Comparison of ENCODE assay signal across 1 cellular context in the genomic region with DNA sequence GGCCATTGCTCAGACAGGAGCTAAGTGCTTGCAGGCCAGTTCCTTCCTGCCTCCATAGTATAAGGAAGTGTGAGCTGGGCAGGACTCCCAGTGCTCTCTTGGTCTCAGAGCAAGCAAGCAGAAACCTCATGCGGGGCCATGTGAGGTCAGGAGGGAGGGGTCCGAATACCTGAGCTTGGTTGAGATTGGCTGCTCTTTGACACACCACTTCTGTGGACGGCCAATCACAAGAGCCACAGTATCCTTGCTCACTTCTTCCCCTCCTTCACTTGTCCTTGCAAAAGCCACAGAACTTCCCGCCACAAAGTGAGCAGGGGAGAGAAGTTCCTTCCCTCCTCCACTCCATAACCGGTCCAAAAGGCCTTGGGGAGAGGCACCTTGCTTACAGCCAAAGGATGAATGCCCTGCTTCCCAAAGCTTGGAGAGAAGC.
TF ChIP-seq lines count a peak whose summit lies in the region.

No MANE protein-coding gene starts in this region.

TF ChIP-seq in K562, 482 proteins besides CTCF, POLR2A, EP300 and RAD21 (continued from another document and continues in another):
- TF ChIP-seq CBX1 (IDR thresholded peaks at IDR 0.05; ENCODE audit: low read depth) (no peak), TBP (optimal IDR thresholded peaks at IDR 0.05; ENCODE audit: low read depth, low read length) (peak; percentile 34), ASH1L (IDR thresholded peaks at IDR 0.05; ENCODE audit: borderline replicate concordance, low read depth, partially characterized antibody) (no peak), ELF1 (tag; IDR thresholded peaks at IDR 0.05) (peak; percentile 56), TEAD4 (IDR thresholded peaks at IDR 0.05; ENCODE audit: low read length) (peak; percentile 4; the same call in 1 of the 2 replicates), TEAD4 (CRISPR knock-in tag; IDR thresholded peaks at IDR 0.05; ENCODE audit: borderline replicate concordance) (no peak), SMC3 (conservative IDR thresholded peaks at IDR 0.05; ENCODE audit: insufficient read depth, low read depth, low read length) (no peak), PRMT5 (CRISPR knock-in tag; IDR thresholded peaks at IDR 0.05) (no peak), FIP1L1 (IDR thresholded peaks at IDR 0.05; ENCODE audit: low read depth, low read length, poor library complexity, severe bottlenecking) (no peak), JUND (IDR thresholded peaks at IDR 0.05; ENCODE audit: borderline replicate concordance, low read depth, low read length) (no peak), JUND (tag; IDR thresholded peaks at IDR 0.05; ENCODE audit: borderline replicate concordance, low read depth, low read length) (peak; percentile 42; the same call in 1 of the 3 replicates), NFE2 (IDR thresholded peaks at IDR 0.05; ENCODE audit: low read depth) (no peak), ETV1 (tag; conservative IDR thresholded peaks at IDR 0.05; ENCODE audit: low read depth) (peak; percentile 47), BRD4 (IDR thresholded peaks at IDR 0.05) (no peak), LEF1 (IDR thresholded peaks at IDR 0.05) (no peak), ZSCAN32 (CRISPR knock-in tag; IDR thresholded peaks at IDR 0.05) (no peak), HDAC2 (IDR thresholded peaks at IDR 0.05) (peak; percentile 21; the same call in 1 of the 2 replicates)
- TF ChIP-seq, protein P1, sequence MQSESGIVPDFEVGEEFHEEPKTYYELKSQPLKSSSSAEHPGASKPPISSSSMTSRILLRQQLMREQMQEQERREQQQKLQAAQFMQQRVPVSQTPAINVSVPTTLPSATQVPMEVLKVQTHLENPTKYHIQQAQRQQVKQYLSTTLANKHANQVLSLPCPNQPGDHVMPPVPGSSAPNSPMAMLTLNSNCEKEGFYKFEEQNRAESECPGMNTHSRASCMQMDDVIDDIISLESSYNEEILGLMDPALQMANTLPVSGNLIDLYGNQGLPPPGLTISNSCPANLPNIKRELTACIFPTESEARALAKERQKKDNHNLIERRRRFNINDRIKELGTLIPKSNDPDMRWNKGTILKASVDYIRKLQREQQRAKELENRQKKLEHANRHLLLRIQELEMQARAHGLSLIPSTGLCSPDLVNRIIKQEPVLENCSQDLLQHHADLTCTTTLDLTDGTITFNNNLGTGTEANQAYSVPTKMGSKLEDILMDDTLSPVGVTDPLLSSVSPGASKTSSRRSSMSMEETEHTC (IDR thresholded peaks at IDR 0.05): no peak
- TF ChIP-seq, protein P2, sequence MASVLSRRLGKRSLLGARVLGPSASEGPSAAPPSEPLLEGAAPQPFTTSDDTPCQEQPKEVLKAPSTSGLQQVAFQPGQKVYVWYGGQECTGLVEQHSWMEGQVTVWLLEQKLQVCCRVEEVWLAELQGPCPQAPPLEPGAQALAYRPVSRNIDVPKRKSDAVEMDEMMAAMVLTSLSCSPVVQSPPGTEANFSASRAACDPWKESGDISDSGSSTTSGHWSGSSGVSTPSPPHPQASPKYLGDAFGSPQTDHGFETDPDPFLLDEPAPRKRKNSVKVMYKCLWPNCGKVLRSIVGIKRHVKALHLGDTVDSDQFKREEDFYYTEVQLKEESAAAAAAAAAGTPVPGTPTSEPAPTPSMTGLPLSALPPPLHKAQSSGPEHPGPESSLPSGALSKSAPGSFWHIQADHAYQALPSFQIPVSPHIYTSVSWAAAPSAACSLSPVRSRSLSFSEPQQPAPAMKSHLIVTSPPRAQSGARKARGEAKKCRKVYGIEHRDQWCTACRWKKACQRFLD (CRISPR knock-in tag; IDR thresholded peaks at IDR 0.05): no peak
- TF ChIP-seq, protein P3, sequence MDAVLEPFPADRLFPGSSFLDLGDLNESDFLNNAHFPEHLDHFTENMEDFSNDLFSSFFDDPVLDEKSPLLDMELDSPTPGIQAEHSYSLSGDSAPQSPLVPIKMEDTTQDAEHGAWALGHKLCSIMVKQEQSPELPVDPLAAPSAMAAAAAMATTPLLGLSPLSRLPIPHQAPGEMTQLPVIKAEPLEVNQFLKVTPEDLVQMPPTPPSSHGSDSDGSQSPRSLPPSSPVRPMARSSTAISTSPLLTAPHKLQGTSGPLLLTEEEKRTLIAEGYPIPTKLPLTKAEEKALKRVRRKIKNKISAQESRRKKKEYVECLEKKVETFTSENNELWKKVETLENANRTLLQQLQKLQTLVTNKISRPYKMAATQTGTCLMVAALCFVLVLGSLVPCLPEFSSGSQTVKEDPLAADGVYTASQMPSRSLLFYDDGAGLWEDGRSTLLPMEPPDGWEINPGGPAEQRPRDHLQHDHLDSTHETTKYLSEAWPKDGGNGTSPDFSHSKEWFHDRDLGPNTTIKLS (IDR thresholded peaks at IDR 0.05; ENCODE audit: borderline replicate concordance, low read depth): 0 out of 2 replicates have a peak, but pooled peaks have one; percentile 28
- TF ChIP-seq, protein P4, sequence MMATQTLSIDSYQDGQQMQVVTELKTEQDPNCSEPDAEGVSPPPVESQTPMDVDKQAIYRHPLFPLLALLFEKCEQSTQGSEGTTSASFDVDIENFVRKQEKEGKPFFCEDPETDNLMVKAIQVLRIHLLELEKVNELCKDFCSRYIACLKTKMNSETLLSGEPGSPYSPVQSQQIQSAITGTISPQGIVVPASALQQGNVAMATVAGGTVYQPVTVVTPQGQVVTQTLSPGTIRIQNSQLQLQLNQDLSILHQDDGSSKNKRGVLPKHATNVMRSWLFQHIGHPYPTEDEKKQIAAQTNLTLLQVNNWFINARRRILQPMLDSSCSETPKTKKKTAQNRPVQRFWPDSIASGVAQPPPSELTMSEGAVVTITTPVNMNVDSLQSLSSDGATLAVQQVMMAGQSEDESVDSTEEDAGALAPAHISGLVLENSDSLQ (IDR thresholded peaks at IDR 0.05): peak; percentile 34; the same call in 1 of the 2 replicates
- TF ChIP-seq, protein P5, sequence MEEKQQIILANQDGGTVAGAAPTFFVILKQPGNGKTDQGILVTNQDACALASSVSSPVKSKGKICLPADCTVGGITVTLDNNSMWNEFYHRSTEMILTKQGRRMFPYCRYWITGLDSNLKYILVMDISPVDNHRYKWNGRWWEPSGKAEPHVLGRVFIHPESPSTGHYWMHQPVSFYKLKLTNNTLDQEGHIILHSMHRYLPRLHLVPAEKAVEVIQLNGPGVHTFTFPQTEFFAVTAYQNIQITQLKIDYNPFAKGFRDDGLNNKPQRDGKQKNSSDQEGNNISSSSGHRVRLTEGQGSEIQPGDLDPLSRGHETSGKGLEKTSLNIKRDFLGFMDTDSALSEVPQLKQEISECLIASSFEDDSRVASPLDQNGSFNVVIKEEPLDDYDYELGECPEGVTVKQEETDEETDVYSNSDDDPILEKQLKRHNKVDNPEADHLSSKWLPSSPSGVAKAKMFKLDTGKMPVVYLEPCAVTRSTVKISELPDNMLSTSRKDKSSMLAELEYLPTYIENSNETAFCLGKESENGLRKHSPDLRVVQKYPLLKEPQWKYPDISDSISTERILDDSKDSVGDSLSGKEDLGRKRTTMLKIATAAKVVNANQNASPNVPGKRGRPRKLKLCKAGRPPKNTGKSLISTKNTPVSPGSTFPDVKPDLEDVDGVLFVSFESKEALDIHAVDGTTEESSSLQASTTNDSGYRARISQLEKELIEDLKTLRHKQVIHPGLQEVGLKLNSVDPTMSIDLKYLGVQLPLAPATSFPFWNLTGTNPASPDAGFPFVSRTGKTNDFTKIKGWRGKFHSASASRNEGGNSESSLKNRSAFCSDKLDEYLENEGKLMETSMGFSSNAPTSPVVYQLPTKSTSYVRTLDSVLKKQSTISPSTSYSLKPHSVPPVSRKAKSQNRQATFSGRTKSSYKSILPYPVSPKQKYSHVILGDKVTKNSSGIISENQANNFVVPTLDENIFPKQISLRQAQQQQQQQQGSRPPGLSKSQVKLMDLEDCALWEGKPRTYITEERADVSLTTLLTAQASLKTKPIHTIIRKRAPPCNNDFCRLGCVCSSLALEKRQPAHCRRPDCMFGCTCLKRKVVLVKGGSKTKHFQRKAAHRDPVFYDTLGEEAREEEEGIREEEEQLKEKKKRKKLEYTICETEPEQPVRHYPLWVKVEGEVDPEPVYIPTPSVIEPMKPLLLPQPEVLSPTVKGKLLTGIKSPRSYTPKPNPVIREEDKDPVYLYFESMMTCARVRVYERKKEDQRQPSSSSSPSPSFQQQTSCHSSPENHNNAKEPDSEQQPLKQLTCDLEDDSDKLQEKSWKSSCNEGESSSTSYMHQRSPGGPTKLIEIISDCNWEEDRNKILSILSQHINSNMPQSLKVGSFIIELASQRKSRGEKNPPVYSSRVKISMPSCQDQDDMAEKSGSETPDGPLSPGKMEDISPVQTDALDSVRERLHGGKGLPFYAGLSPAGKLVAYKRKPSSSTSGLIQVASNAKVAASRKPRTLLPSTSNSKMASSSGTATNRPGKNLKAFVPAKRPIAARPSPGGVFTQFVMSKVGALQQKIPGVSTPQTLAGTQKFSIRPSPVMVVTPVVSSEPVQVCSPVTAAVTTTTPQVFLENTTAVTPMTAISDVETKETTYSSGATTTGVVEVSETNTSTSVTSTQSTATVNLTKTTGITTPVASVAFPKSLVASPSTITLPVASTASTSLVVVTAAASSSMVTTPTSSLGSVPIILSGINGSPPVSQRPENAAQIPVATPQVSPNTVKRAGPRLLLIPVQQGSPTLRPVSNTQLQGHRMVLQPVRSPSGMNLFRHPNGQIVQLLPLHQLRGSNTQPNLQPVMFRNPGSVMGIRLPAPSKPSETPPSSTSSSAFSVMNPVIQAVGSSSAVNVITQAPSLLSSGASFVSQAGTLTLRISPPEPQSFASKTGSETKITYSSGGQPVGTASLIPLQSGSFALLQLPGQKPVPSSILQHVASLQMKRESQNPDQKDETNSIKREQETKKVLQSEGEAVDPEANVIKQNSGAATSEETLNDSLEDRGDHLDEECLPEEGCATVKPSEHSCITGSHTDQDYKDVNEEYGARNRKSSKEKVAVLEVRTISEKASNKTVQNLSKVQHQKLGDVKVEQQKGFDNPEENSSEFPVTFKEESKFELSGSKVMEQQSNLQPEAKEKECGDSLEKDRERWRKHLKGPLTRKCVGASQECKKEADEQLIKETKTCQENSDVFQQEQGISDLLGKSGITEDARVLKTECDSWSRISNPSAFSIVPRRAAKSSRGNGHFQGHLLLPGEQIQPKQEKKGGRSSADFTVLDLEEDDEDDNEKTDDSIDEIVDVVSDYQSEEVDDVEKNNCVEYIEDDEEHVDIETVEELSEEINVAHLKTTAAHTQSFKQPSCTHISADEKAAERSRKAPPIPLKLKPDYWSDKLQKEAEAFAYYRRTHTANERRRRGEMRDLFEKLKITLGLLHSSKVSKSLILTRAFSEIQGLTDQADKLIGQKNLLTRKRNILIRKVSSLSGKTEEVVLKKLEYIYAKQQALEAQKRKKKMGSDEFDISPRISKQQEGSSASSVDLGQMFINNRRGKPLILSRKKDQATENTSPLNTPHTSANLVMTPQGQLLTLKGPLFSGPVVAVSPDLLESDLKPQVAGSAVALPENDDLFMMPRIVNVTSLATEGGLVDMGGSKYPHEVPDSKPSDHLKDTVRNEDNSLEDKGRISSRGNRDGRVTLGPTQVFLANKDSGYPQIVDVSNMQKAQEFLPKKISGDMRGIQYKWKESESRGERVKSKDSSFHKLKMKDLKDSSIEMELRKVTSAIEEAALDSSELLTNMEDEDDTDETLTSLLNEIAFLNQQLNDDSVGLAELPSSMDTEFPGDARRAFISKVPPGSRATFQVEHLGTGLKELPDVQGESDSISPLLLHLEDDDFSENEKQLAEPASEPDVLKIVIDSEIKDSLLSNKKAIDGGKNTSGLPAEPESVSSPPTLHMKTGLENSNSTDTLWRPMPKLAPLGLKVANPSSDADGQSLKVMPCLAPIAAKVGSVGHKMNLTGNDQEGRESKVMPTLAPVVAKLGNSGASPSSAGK (IDR thresholded peaks at IDR 0.05): peak; percentile 86
- TF ChIP-seq, protein P6, sequence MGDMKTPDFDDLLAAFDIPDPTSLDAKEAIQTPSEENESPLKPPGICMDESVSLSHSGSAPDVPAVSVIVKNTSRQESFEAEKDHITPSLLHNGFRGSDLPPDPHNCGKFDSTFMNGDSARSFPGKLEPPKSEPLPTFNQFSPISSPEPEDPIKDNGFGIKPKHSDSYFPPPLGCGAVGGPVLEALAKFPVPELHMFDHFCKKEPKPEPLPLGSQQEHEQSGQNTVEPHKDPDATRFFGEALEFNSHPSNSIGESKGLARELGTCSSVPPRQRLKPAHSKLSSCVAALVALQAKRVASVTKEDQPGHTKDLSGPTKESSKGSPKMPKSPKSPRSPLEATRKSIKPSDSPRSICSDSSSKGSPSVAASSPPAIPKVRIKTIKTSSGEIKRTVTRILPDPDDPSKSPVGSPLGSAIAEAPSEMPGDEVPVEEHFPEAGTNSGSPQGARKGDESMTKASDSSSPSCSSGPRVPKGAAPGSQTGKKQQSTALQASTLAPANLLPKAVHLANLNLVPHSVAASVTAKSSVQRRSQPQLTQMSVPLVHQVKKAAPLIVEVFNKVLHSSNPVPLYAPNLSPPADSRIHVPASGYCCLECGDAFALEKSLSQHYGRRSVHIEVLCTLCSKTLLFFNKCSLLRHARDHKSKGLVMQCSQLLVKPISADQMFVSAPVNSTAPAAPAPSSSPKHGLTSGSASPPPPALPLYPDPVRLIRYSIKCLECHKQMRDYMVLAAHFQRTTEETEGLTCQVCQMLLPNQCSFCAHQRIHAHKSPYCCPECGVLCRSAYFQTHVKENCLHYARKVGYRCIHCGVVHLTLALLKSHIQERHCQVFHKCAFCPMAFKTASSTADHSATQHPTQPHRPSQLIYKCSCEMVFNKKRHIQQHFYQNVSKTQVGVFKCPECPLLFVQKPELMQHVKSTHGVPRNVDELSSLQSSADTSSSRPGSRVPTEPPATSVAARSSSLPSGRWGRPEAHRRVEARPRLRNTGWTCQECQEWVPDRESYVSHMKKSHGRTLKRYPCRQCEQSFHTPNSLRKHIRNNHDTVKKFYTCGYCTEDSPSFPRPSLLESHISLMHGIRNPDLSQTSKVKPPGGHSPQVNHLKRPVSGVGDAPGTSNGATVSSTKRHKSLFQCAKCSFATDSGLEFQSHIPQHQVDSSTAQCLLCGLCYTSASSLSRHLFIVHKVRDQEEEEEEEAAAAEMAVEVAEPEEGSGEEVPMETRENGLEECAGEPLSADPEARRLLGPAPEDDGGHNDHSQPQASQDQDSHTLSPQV (IDR thresholded peaks at IDR 0.05): peak; percentile 84
- TF ChIP-seq, protein P7, sequence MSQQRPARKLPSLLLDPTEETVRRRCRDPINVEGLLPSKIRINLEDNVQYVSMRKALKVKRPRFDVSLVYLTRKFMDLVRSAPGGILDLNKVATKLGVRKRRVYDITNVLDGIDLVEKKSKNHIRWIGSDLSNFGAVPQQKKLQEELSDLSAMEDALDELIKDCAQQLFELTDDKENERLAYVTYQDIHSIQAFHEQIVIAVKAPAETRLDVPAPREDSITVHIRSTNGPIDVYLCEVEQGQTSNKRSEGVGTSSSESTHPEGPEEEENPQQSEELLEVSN (IDR thresholded peaks at IDR 0.05; ENCODE audit: borderline replicate concordance in 1 of 2, extremely low read depth in 1 of 2, insufficient read depth in 1 of 2, insufficient read length in 1 of 2, low read depth in 1 of 2, low read length in 1 of 2, poor library complexity in 1 of 2, severe bottlenecking in 1 of 2): peak; percentile 48 to 51
- TF ChIP-seq, protein P8, sequence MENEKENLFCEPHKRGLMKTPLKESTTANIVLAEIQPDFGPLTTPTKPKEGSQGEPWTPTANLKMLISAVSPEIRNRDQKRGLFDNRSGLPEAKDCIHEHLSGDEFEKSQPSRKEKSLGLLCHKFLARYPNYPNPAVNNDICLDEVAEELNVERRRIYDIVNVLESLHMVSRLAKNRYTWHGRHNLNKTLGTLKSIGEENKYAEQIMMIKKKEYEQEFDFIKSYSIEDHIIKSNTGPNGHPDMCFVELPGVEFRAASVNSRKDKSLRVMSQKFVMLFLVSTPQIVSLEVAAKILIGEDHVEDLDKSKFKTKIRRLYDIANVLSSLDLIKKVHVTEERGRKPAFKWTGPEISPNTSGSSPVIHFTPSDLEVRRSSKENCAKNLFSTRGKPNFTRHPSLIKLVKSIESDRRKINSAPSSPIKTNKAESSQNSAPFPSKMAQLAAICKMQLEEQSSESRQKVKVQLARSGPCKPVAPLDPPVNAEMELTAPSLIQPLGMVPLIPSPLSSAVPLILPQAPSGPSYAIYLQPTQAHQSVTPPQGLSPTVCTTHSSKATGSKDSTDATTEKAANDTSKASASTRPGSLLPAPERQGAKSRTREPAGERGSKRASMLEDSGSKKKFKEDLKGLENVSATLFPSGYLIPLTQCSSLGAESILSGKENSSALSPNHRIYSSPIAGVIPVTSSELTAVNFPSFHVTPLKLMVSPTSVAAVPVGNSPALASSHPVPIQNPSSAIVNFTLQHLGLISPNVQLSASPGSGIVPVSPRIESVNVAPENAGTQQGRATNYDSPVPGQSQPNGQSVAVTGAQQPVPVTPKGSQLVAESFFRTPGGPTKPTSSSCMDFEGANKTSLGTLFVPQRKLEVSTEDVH (IDR thresholded peaks at IDR 0.05; ENCODE audit: low read depth, partially characterized antibody): peak; percentile 83
